9 cellular contexts compared by ENCODE assay signal in the genomic region with DNA sequence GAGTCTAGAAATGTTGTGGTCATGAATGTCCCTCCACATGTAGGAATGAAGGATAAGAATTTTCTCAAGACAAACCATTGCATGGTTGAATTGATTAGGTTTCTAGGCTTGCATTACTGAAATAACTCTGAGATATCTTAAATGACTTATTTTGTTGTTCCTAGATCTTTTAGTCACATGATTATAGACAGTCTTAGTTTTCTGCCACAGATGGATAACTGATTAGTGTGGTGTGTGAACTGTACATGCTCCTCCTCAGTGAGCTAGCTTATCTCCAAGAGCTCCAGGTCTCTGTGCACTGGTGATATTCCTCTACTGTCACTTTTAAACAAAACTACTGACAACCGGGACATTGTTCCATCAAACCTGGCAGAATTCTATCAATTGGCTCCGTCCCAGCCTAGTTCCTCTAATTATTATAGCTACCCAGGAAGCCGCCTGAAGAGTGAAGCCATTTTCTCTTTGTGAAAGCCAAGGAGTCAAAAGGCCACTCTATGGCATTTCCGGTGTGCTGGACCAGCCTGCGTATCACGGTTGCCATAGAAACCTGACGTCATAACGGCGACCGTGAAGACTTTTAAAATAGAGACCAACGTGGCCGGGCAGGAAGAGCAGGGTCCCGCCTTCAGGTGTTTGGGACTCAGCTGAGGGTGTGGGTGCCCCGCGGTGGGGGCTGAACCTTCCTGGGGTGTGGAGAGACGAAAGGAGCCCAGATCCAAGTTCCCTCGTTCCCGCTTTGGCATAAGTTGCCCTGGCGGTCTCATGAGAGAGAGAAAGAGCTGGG. TPM values are rescaled to one million over a fixed set of nuclear protein-coding genes. Genes with fewer than 3 reads are reported as not detected.
DNase-seq lines count a peak whose midpoint lies in the region; ATAC-seq, FAIRE-seq and TF ChIP-seq lines count a peak whose summit lies in the region.
"Had no signal": no experiment of that assay in that cellular context is flagged by ENCODE, and none has a peak within 500 bp of the region (broad histone marks: within the 10 kb centered on the region; RNA-seq: fewer than 3 reads in every experiment).

No MANE protein-coding gene starts in this region.

- peak overlapping the region; percentile 85 for H3K27ac Mint-ChIP-seq in activated T-helper 17 cell treated with anti-CD3 and anti-CD28 coated beads, Interleukin-2, amount 50 U/mL, for 72 hours

- peak overlapping the region; percentile 30 to 61 (median 36) for H3K27ac ChIP-seq in upper lobe of left lung
- H3K27ac ChIP-seq: SK-N-MC had no signal

- no peaks in the 10 kb centered on the region for H3K9me3 ChIP-seq in upper lobe of left lung

- TF ChIP-seq EP300 in upper lobe of left lung (IDR thresholded peaks at IDR 0.05): peak in 1 of 4 donors; percentile 36

- peak; percentile 88 for FAIRE-seq in GM19239 (lab: Jason Lieb, UNC)

- H3K9me3 Mint-ChIP-seq in activated T-helper 17 cell treated with anti-CD3 and anti-CD28 coated beads, Interleukin-2, amount 50 U/mL, for 72 hours: no peaks in the 10 kb centered on the region

- H3K36me3 ChIP-seq in upper lobe of left lung: no peaks in the 10 kb centered on the region

- H3K4me3 Mint-ChIP-seq in activated T-helper 17 cell treated with anti-CD3 and anti-CD28 coated beads, Interleukin-2, amount 50 U/mL, for 72 hours: peak overlapping the region; percentile 81

- H3K27me3 Mint-ChIP-seq in activated T-helper 17 cell treated with anti-CD3 and anti-CD28 coated beads, Interleukin-2, amount 50 U/mL, for 72 hours: no peaks in the 10 kb centered on the region

- ATAC-seq in HG03175 (IDR thresholded peaks at IDR 0.05; ENCODE audit: unreplicated experiment): peak; percentile 98
- ATAC-seq in activated T-helper 17 cell treated with anti-CD3 and anti-CD28 coated beads, Interleukin-2, amount 50 U/mL, for 72 hours (replicated peaks): peak; percentile 83
- peak; percentile 71 to 85 for ATAC-seq in upper lobe of left lung (ENCODE audit: low FRiP score in 2 of 2)

- TF ChIP-seq POLR2A in upper lobe of left lung (IDR thresholded peaks at IDR 0.05): peak in 1 of 4 donors; percentile 37

- peaks cover 0 to 3% (median 0%) of the 10 kb centered on the region in 4 donors for H3K4me1 ChIP-seq in upper lobe of left lung

- no peaks in the 10 kb centered on the region for H3K4me1 Mint-ChIP-seq in activated T-helper 17 cell treated with anti-CD3 and anti-CD28 coated beads, Interleukin-2, amount 50 U/mL, for 72 hours

- 0 to 29% methylated on average over 2 to 19 of the region's 19 CpGs for WGBS in upper lobe of left lung, 2 donors

- H3K4me3 ChIP-seq in upper lobe of left lung: peak overlapping the region in 3 of 4 donors; percentile 40 to 55 (median 49)
- H3K4me3 ChIP-seq: SK-N-MC had no signal

- peak; percentile 60 for DNase-seq in CD1c-positive myeloid dendritic cell (ENCODE audit: extremely low spot score)
- DNase-seq in GM19239 (ENCODE audit: insufficient read length, low spot score): peak; percentile 28
- DNase-seq in NCI-H526 treated with DMSO at 0.1 percent for 48 hours (lab: John Stamatoyannopoulos, UW): peak; percentile 15
- peak; percentile 28 for DNase-seq in globus pallidus (ENCODE audit: low spot score)
- DNase-seq in nucleus accumbens (lab: John Stamatoyannopoulos, UW): peak in 40 of 56 donors; percentile 0 to 61 (median 8)
- peak; percentile 33 to 75 for DNase-seq in upper lobe of left lung

- H3K36me3 Mint-ChIP-seq in activated T-helper 17 cell treated with anti-CD3 and anti-CD28 coated beads, Interleukin-2, amount 50 U/mL, for 72 hours (ENCODE audit: low read depth): no peaks in the 10 kb centered on the region

- no peaks in the 10 kb centered on the region for H3K27me3 ChIP-seq in upper lobe of left lung

- TF ChIP-seq CTCF in upper lobe of left lung (IDR thresholded peaks at IDR 0.05): no peak

RNA-seq across cellular contexts. Expression of a gene that starts 28.1 kb away (rescaled TPM):
- 1 to 10 TPM; 3.5 to 9.4 TPM for total RNA-seq in activated T-helper 17 cell treated with anti-CD3 and anti-CD28 coated beads, Interleukin-2, amount 50 U/mL, for 72 hours
- 100 to 1,000 TPM in 4 of 6 donors, 10 to 100 TPM in 2; 89.4 to 204 (median 142) TPM for total RNA-seq in upper lobe of left lung

RNA-seq across cellular contexts. Expression of a gene that starts 48.1 kb away (rescaled TPM):
- total RNA-seq in activated T-helper 17 cell treated with anti-CD3 and anti-CD28 coated beads, Interleukin-2, amount 50 U/mL, for 72 hours: 1 to 10 TPM in 1 of 2 donors, under 1 TPM in 1; 0.73 to 1.1 TPM
- 10 to 100 TPM; 32.2 to 92.7 (median 36.4) TPM for total RNA-seq in upper lobe of left lung

Comparison
In these comparisons a context has a peak if more than half of its experiments do, and no peak if none do; other contexts are left out.
1. Peak in every context shown above with its lines: DNase-seq, ATAC-seq, H3K4me3 ChIP-seq and H3K27ac ChIP-seq.
2. DNase-seq: peak in every context shown above with its lines; median percentile 60 in CD1c-positive myeloid dendritic cell; 54 in upper lobe of left lung; 28 in GM19239; 28 in globus pallidus; 15 in NCI-H526 treated with DMSO at 0.1 percent for 48 hours; 8 in nucleus accumbens.
3. RNA of a gene that starts 28.1 kb away (total RNA-seq): 89.4 to 204 TPM in upper lobe of left lung; 3.5 to 9.4 TPM in activated T-helper 17 cell treated with anti-CD3 and anti-CD28 coated beads, Interleukin-2, amount 50 U/mL, for 72 hours; every median in the first group is over 4 times any median in the second.
4. RNA of a gene that starts 48.1 kb away (total RNA-seq): 32.2 to 92.7 TPM in upper lobe of left lung; 0.73 to 1.1 TPM in activated T-helper 17 cell treated with anti-CD3 and anti-CD28 coated beads, Interleukin-2, amount 50 U/mL, for 72 hours; every median in the first group is over 10 times any median in the second.